ENCODE assay signal across 8 cellular contexts in genomic region chr17:17204635-17205231, GRCh38. TPM values are rescaled to one million over a fixed set of nuclear protein-coding genes. Genes with fewer than 3 reads are reported as not detected.
DNase-seq lines count a peak whose midpoint lies in the region; TF ChIP-seq lines count a peak whose summit lies in the region.

No MANE protein-coding gene starts in this region.

- H2AFZ ChIP-seq in OCI-LY3 (ENCODE audit: low read depth, low read length) (no peak overlapping the region), parathyroid adenoma (peak overlapping the region; percentile 91)

- H3K4me1 ChIP-seq in CD8-positive, alpha-beta memory T cell (ENCODE audit: insufficient read depth, low read length), result peaks cover 31% of the 10 kb centered on the region
- H3K4me1 ChIP-seq in OCI-LY3 (ENCODE audit: low read length) (peaks cover 18% of the 10 kb centered on the region), parathyroid adenoma (peaks cover 4% of the 10 kb centered on the region)

- no peak for DNase-seq in CD8-positive, alpha-beta memory T cell
- DNase-seq in DMS 273 (lab: John Stamatoyannopoulos, UW; ENCODE audit: unreplicated experiment), result no peak
- no peak for DNase-seq in NCI-H345 treated with DMSO at 0.1 percent for 48 hours (lab: John Stamatoyannopoulos, UW; ENCODE audit: unreplicated experiment)
- no peak for DNase-seq in amygdala (lab: John Stamatoyannopoulos, UW)
- DNase-seq in globus pallidus (ENCODE audit: low spot score), result no peak

- TF ChIP-seq CTCF in OCI-LY3 (IDR thresholded peaks at IDR 0.05; ENCODE audit: low read depth, low read length), result no peak
- TF ChIP-seq CTCF in parathyroid adenoma (IDR thresholded peaks at IDR 0.05), result no peak

- H3K9ac ChIP-seq in OCI-LY3 (ENCODE audit: low read length) (peak overlapping the region; percentile 96), parathyroid adenoma (no peak overlapping the region)

- H3K4me2 ChIP-seq in OCI-LY3 (ENCODE audit: low read length), result peak overlapping the region; percentile 98
- peak overlapping the region; percentile 96 for H3K4me2 ChIP-seq in parathyroid adenoma (ENCODE audit: low read length)

- peaks cover 8% of the 10 kb centered on the region for H4K20me1 ChIP-seq in OCI-LY3 (ENCODE audit: insufficient read depth, low read length)

- H3K9me3 ChIP-seq in CD8-positive, alpha-beta memory T cell (ENCODE audit: low read length), result no peaks in the 10 kb centered on the region
- H3K9me3 ChIP-seq in OCI-LY3 (ENCODE audit: insufficient read depth, low read length) (no peaks in the 10 kb centered on the region), parathyroid adenoma (ENCODE audit: control insufficient read depth, low read length) (no peaks in the 10 kb centered on the region)

- no peaks in the 10 kb centered on the region for H3K27me3 ChIP-seq in CD8-positive, alpha-beta memory T cell (ENCODE audit: insufficient read depth, low read length, poor library complexity, severe bottlenecking)
- no peaks in the 10 kb centered on the region for H3K27me3 ChIP-seq in OCI-LY3 (ENCODE audit: low read depth, low read length)
- no peaks in the 10 kb centered on the region for H3K27me3 ChIP-seq in parathyroid adenoma (ENCODE audit: control insufficient read depth, insufficient read depth, low read length)

- H3K27ac Mint-ChIP-seq in CD8-positive, alpha-beta memory T cell, result peak overlapping the region; percentile 87 to 98 (median 94)

- H3K9me3 Mint-ChIP-seq in CD8-positive, alpha-beta memory T cell, result no peaks in the 10 kb centered on the region

- CTCF ChIA-PET in CD8-positive, alpha-beta memory T cell (lab: Charles Lee), result no interaction called here

- H3K4me3 Mint-ChIP-seq in CD8-positive, alpha-beta memory T cell, result peak overlapping the region; percentile 86 to 94 (median 89)

- H3K27ac ChIP-seq in CD8-positive, alpha-beta memory T cell (ENCODE audit: low read depth, low read length), result peak overlapping the region; percentile 57
- H3K27ac ChIP-seq in OCI-LY3 (ENCODE audit: low read length), result no peak overlapping the region
- H3K27ac ChIP-seq in cingulate gyrus (ENCODE audit: low read depth, low read length), result peak overlapping the region; percentile 4
- H3K27ac ChIP-seq in parathyroid adenoma, result no peak overlapping the region

- H3K79me2 ChIP-seq in OCI-LY3 (ENCODE audit: low read length) (peaks cover 54% of the 10 kb centered on the region), parathyroid adenoma (no peaks in the 10 kb centered on the region)

- POLR2A ChIA-PET in CD8-positive, alpha-beta memory T cell (lab: Charles Lee), result interaction anchor here (0.6 to 1.7 kb wide), 2 partner anchors 76 to 85 kb away, joined by 4 read pairs; no protein-coding TSS in a partner anchor

- peak overlapping the region; percentile 68 for H3K4me3 ChIP-seq in CD8-positive, alpha-beta memory T cell (ENCODE audit: low read length)
- peak overlapping the region; percentile 99 for H3K4me3 ChIP-seq in OCI-LY3 (ENCODE audit: low read length)
- peak overlapping the region; percentile 75 for H3K4me3 ChIP-seq in parathyroid adenoma (ENCODE audit: low read depth, low read length)

- peaks cover 0 to 3% of the 10 kb centered on the region in 2 donors for H3K27me3 Mint-ChIP-seq in CD8-positive, alpha-beta memory T cell

- peaks cover 25 to 42% (median 34%) of the 10 kb centered on the region in 3 donors for H3K4me1 Mint-ChIP-seq in CD8-positive, alpha-beta memory T cell

- H3K36me3 ChIP-seq in CD8-positive, alpha-beta memory T cell (ENCODE audit: insufficient read depth, low read length), result peaks cover 10% of the 10 kb centered on the region
- peaks cover 19% of the 10 kb centered on the region for H3K36me3 ChIP-seq in OCI-LY3 (replicated peaks; ENCODE audit: low read depth, low read length)
- H3K36me3 ChIP-seq in parathyroid adenoma (ENCODE audit: control insufficient read depth, insufficient read depth, low read length), result no peaks in the 10 kb centered on the region

- peaks cover 0 to 26% (median 3%) of the 10 kb centered on the region in 3 donors for H3K36me3 Mint-ChIP-seq in CD8-positive, alpha-beta memory T cell

RNA-seq across cellular contexts. Expression of gene PLD6, which starts 1.4 kb away (rescaled TPM):
- total RNA-seq in CD8-positive, alpha-beta memory T cell, result 10 to 100 TPM; 26.5 to 28.4 TPM
- polyA plus RNA-seq in CD8-positive, alpha-beta memory T cell, result 6.9 TPM

RNA-seq across cellular contexts. Expression of gene FLCN, which starts 32.2 kb away (rescaled TPM):
- 10 to 100 TPM; 26.9 to 30.7 TPM for total RNA-seq in CD8-positive, alpha-beta memory T cell
- polyA plus RNA-seq in CD8-positive, alpha-beta memory T cell, result 3.8 TPM

Comparison
In these comparisons a context has a peak if more than half of its experiments do, and no peak if none do; other contexts are left out.
1. H3K27ac ChIP-seq: peak in CD8-positive, alpha-beta memory T cell (single experiment) and cingulate gyrus (single experiment); none in OCI-LY3 (single experiment) and parathyroid adenoma (single experiment).
2. Peak in every context shown above with its lines, with median percentiles within 50 percentile points of each other: H3K4me3 ChIP-seq.